In the genomic region with DNA sequence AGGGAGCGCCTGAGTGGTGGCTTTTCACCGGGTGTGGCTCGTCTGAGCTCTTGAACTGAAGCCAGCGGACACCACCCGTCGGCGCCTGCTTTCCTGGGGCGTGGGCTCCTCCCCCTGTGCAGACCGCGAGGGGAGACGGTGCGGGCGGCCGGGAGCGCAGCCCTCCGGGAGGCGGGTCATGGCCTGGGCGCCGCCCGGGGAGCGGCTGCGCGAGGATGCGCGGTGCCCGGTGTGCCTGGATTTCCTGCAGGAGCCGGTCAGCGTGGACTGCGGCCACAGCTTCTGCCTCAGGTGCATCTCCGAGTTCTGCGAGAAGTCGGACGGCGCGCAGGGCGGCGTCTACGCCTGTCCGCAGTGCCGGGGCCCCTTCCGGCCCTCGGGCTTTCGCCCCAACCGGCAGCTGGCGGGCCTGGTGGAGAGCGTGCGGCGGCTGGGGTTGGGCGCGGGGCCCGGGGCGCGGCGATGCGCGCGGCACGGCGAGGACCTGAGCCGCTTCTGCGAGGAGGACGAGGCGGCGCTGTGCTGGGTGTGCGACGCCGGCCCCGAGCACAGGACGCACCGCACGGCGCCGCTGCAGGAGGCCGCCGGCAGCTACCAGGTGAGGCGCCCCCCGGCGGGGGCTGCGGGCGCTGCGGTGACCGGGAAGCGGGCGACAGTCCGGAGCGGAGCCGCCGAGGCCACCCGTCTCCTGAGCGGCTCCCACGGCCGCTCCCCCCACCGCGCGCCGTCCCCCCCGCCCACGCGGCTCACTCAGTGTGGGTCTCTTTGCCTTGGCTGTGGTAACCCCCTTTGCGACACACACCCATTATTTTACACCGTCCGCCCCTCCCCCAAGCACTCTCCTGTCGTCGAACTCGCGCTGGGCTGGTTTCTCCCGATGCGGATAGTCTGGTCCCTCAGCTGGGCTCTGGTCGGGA, we compare ENCODE assay signal across 1 cellular context.
TF ChIP-seq lines count a peak whose summit lies in the region.

A gene with protein sequence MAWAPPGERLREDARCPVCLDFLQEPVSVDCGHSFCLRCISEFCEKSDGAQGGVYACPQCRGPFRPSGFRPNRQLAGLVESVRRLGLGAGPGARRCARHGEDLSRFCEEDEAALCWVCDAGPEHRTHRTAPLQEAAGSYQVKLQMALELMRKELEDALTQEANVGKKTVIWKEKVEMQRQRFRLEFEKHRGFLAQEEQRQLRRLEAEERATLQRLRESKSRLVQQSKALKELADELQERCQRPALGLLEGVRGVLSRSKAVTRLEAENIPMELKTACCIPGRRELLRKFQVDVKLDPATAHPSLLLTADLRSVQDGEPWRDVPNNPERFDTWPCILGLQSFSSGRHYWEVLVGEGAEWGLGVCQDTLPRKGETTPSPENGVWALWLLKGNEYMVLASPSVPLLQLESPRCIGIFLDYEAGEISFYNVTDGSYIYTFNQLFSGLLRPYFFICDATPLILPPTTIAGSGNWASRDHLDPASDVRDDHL (plus strand): TSS at position 119 of the 917 bp plus-strand sequence. CDS start 60 bp downstream, at position 179.

TF ChIP-seq in K562, 482 proteins besides CTCF, POLR2A, EP300 and RAD21 (continued from another document and continues in another):
- TF ChIP-seq, protein P1, sequence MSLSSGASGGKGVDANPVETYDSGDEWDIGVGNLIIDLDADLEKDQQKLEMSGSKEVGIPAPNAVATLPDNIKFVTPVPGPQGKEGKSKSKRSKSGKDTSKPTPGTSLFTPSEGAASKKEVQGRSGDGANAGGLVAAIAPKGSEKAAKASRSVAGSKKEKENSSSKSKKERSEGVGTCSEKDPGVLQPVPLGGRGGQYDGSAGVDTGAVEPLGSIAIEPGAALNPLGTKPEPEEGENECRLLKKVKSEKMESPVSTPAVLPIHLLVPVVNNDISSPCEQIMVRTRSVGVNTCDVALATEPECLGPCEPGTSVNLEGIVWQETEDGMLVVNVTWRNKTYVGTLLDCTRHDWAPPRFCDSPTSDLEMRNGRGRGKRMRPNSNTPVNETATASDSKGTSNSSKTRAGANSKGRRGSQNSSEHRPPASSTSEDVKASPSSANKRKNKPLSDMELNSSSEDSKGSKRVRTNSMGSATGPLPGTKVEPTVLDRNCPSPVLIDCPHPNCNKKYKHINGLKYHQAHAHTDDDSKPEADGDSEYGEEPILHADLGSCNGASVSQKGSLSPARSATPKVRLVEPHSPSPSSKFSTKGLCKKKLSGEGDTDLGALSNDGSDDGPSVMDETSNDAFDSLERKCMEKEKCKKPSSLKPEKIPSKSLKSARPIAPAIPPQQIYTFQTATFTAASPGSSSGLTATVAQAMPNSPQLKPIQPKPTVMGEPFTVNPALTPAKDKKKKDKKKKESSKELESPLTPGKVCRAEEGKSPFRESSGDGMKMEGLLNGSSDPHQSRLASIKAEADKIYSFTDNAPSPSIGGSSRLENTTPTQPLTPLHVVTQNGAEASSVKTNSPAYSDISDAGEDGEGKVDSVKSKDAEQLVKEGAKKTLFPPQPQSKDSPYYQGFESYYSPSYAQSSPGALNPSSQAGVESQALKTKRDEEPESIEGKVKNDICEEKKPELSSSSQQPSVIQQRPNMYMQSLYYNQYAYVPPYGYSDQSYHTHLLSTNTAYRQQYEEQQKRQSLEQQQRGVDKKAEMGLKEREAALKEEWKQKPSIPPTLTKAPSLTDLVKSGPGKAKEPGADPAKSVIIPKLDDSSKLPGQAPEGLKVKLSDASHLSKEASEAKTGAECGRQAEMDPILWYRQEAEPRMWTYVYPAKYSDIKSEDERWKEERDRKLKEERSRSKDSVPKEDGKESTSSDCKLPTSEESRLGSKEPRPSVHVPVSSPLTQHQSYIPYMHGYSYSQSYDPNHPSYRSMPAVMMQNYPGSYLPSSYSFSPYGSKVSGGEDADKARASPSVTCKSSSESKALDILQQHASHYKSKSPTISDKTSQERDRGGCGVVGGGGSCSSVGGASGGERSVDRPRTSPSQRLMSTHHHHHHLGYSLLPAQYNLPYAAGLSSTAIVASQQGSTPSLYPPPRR (CRISPR knock-in tag; IDR thresholded peaks at IDR 0.05; ENCODE audit: borderline replicate concordance), result 0 out of 2 replicates have a peak, but pooled peaks have one; percentile 59
- TF ChIP-seq ELF4 (CRISPR knock-in tag; IDR thresholded peaks at IDR 0.05), result no peak
- TF ChIP-seq MAFK (IDR thresholded peaks at IDR 0.05; ENCODE audit: low read length), result no peak
- no peak for TF ChIP-seq COPS2 (conservative IDR thresholded peaks at IDR 0.05)
- 0 out of 2 replicates have a peak, but pooled peaks have one; percentile 38 for TF ChIP-seq ZNF766 (CRISPR knock-in tag; conservative IDR thresholded peaks at IDR 0.05)
- TF ChIP-seq MAFG (tag; conservative IDR thresholded peaks at IDR 0.05), result no peak
- TF ChIP-seq, protein P2, sequence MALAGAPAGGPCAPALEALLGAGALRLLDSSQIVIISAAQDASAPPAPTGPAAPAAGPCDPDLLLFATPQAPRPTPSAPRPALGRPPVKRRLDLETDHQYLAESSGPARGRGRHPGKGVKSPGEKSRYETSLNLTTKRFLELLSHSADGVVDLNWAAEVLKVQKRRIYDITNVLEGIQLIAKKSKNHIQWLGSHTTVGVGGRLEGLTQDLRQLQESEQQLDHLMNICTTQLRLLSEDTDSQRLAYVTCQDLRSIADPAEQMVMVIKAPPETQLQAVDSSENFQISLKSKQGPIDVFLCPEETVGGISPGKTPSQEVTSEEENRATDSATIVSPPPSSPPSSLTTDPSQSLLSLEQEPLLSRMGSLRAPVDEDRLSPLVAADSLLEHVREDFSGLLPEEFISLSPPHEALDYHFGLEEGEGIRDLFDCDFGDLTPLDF (CRISPR knock-in tag; IDR thresholded peaks at IDR 0.05), result 0 out of 2 replicates have a peak, but pooled peaks have one; percentile 61
- no peak for TF ChIP-seq ZNF174 (CRISPR knock-in tag; IDR thresholded peaks at IDR 0.05)
- no peak for TF ChIP-seq PPARD (CRISPR knock-in tag; IDR thresholded peaks at IDR 0.05)
- TF ChIP-seq ZNF57 (CRISPR knock-in tag; IDR thresholded peaks at IDR 0.05), result no peak
- no peak for TF ChIP-seq TARDBP (IDR thresholded peaks at IDR 0.05)
- no peak for TF ChIP-seq ZNF274 (IDR thresholded peaks at IDR 0.05; ENCODE audit: borderline replicate concordance, low read depth, low read length)
- TF ChIP-seq, protein P3, sequence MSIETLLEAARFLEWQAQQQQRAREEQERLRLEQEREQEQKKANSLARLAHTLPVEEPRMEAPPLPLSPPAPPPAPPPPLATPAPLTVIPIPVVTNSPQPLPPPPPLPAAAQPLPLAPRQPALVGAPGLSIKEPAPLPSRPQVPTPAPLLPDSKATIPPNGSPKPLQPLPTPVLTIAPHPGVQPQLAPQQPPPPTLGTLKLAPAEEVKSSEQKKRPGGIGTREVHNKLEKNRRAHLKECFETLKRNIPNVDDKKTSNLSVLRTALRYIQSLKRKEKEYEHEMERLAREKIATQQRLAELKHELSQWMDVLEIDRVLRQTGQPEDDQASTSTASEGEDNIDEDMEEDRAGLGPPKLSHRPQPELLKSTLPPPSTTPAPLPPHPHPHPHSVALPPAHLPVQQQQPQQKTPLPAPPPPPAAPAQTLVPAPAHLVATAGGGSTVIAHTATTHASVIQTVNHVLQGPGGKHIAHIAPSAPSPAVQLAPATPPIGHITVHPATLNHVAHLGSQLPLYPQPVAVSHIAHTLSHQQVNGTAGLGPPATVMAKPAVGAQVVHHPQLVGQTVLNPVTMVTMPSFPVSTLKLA (conservative IDR thresholded peaks at IDR 0.05), result peak; percentile 44 to 65; a peak in 3 of 4 replicates
- TF ChIP-seq, protein P4, sequence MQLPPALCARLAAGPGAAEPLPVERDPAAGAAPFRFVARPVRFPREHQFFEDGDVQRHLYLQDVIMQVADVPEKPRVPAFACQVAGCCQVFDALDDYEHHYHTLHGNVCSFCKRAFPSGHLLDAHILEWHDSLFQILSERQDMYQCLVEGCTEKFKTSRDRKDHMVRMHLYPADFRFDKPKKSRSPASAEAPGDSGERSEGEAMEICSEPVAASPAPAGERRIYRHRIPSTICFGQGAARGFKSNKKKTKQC (CRISPR knock-in tag; IDR thresholded peaks at IDR 0.05), result peak; percentile 31; the same call in 1 of the 2 replicates
- no peak; the same call in 1 of the 2 replicates for TF ChIP-seq ZNF644 (tag; IDR thresholded peaks at IDR 0.05; ENCODE audit: low read depth)
- TF ChIP-seq ZNF696 (CRISPR knock-in tag; conservative IDR thresholded peaks at IDR 0.05), result no peak
- no peak for TF ChIP-seq TRIM28 (IDR thresholded peaks at IDR 0.05)
- TF ChIP-seq ZKSCAN1 (IDR thresholded peaks at IDR 0.05; ENCODE audit: low read depth, low read length), result peak; percentile 74
- peak; percentile 56 for TF ChIP-seq POLR2H (tag; IDR thresholded peaks at IDR 0.05; ENCODE audit: low read depth)
- no peak for TF ChIP-seq ZNF140 (CRISPR knock-in tag; IDR thresholded peaks at IDR 0.05)
- peak; percentile 49 for TF ChIP-seq PHF20 (IDR thresholded peaks at IDR 0.05; ENCODE audit: partially characterized antibody)
- peak; percentile 74 for TF ChIP-seq TAF1 (IDR thresholded peaks at IDR 0.05; ENCODE audit: control insufficient read depth, extremely low read depth, insufficient read depth, low read length, severe bottlenecking)
- no peak for TF ChIP-seq ZNF77 (CRISPR knock-in tag; IDR thresholded peaks at IDR 0.05)
- TF ChIP-seq ZNF695 (CRISPR knock-in tag; IDR thresholded peaks at IDR 0.05), result no peak
- TF ChIP-seq GTF2E2 (tag; IDR thresholded peaks at IDR 0.05), result no peak
- TF ChIP-seq, protein P5, sequence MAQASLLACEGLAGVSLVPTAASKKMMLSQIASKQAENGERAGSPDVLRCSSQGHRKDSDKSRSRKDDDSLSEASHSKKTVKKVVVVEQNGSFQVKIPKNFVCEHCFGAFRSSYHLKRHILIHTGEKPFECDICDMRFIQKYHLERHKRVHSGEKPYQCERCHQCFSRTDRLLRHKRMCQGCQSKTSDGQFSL (CRISPR knock-in tag; IDR thresholded peaks at IDR 0.05), result peak; percentile 79; the same call in 1 of the 2 replicates
- TF ChIP-seq, protein P5 (tag; IDR thresholded peaks at IDR 0.05), result peak in 1 of 2 experiments; percentile 71; a peak in 1 of 4 replicates
- TF ChIP-seq, protein P6, sequence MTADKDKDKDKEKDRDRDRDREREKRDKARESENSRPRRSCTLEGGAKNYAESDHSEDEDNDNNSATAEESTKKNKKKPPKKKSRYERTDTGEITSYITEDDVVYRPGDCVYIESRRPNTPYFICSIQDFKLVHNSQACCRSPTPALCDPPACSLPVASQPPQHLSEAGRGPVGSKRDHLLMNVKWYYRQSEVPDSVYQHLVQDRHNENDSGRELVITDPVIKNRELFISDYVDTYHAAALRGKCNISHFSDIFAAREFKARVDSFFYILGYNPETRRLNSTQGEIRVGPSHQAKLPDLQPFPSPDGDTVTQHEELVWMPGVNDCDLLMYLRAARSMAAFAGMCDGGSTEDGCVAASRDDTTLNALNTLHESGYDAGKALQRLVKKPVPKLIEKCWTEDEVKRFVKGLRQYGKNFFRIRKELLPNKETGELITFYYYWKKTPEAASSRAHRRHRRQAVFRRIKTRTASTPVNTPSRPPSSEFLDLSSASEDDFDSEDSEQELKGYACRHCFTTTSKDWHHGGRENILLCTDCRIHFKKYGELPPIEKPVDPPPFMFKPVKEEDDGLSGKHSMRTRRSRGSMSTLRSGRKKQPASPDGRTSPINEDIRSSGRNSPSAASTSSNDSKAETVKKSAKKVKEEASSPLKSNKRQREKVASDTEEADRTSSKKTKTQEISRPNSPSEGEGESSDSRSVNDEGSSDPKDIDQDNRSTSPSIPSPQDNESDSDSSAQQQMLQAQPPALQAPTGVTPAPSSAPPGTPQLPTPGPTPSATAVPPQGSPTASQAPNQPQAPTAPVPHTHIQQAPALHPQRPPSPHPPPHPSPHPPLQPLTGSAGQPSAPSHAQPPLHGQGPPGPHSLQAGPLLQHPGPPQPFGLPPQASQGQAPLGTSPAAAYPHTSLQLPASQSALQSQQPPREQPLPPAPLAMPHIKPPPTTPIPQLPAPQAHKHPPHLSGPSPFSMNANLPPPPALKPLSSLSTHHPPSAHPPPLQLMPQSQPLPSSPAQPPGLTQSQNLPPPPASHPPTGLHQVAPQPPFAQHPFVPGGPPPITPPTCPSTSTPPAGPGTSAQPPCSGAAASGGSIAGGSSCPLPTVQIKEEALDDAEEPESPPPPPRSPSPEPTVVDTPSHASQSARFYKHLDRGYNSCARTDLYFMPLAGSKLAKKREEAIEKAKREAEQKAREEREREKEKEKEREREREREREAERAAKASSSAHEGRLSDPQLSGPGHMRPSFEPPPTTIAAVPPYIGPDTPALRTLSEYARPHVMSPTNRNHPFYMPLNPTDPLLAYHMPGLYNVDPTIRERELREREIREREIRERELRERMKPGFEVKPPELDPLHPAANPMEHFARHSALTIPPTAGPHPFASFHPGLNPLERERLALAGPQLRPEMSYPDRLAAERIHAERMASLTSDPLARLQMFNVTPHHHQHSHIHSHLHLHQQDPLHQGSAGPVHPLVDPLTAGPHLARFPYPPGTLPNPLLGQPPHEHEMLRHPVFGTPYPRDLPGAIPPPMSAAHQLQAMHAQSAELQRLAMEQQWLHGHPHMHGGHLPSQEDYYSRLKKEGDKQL (CRISPR knock-in tag; IDR thresholded peaks at IDR 0.05; ENCODE audit: borderline replicate concordance), result peak; percentile 83; the same call in 1 of the 2 replicates
- TF ChIP-seq ATF1 (CRISPR knock-in tag; IDR thresholded peaks at IDR 0.05), result no peak
- TF ChIP-seq ATF1 (tag; IDR thresholded peaks at IDR 0.05), result peak; percentile 41
- TF ChIP-seq, protein P7, sequence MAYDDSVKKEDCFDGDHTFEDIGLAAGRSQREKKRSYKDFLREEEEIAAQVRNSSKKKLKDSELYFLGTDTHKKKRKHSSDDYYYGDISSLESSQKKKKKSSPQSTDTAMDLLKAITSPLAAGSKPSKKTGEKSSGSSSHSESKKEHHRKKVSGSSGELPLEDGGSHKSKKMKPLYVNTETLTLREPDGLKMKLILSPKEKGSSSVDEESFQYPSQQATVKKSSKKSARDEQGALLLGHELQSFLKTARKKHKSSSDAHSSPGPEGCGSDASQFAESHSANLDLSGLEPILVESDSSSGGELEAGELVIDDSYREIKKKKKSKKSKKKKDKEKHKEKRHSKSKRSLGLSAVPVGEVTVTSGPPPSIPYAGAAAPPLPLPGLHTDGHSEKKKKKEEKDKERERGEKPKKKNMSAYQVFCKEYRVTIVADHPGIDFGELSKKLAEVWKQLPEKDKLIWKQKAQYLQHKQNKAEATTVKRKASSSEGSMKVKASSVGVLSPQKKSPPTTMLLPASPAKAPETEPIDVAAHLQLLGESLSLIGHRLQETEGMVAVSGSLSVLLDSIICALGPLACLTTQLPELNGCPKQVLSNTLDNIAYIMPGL (CRISPR knock-in tag; IDR thresholded peaks at IDR 0.05), result peak; percentile 86; the same call in 1 of the 2 replicates
- TF ChIP-seq, protein P8, sequence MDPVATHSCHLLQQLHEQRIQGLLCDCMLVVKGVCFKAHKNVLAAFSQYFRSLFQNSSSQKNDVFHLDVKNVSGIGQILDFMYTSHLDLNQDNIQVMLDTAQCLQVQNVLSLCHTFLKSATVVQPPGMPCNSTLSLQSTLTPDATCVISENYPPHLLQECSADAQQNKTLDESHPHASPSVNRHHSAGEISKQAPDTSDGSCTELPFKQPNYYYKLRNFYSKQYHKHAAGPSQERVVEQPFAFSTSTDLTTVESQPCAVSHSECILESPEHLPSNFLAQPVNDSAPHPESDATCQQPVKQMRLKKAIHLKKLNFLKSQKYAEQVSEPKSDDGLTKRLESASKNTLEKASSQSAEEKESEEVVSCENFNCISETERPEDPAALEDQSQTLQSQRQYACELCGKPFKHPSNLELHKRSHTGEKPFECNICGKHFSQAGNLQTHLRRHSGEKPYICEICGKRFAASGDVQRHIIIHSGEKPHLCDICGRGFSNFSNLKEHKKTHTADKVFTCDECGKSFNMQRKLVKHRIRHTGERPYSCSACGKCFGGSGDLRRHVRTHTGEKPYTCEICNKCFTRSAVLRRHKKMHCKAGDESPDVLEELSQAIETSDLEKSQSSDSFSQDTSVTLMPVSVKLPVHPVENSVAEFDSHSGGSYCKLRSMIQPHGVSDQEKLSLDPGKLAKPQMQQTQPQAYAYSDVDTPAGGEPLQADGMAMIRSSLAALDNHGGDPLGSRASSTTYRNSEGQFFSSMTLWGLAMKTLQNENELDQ (CRISPR knock-in tag; IDR thresholded peaks at IDR 0.05; ENCODE audit: borderline replicate concordance), result no peak
- TF ChIP-seq XRCC4 (IDR thresholded peaks at IDR 0.05; ENCODE audit: extremely low read depth, insufficient read depth, insufficient read length), result no peak
